ENCODE assay signal across 9 cellular contexts in the genomic region with DNA sequence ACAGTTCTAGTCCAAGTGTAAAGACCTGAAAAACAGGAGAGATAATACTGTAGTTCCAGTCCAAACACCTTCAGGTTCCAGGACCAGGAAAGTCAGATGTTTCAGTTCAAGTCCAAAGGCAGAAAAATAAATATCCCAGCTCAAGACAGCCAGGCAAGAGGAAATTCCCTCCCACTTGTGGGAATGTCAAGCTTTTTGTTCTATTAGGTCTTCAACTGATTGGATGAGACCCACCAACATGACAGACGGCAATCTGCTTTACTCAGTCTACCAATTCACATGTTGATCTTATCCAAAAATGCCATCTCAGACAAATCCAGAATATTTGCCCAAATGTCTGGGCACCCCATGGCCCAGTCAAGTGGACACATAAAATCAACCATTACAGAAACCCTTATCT. TPM values are rescaled to one million over a fixed set of nuclear protein-coding genes. Genes with fewer than 3 reads are reported as not detected.
"Had no signal": no experiment of that assay in that cellular context is flagged by ENCODE, and none has a peak within 500 bp of the region (broad histone marks: within the 10 kb centered on the region; RNA-seq: fewer than 3 reads in every experiment).

No MANE protein-coding gene starts in this region.

- ATAC-seq: GM23338, HepG2 had no signal

- H3K4me3 Mint-ChIP-seq: GM23338, H9 had no signal

- H3K27ac Mint-ChIP-seq: GM23338, H9 had no signal

- DNase-seq: H9, HCEC 1CT, Karpas-422, KBM-7 had no signal

- H3K4me3 ChIP-seq: GM23338 had no signal

- H2AFZ ChIP-seq: GM23338 had no signal

- H3K9ac ChIP-seq: KMS-11 had no signal

- H3K4me2 ChIP-seq: GM23338, KMS-11 had no signal

- FAIRE-seq: H1, HepG2 had no signal

- H3K27ac ChIP-seq: HL-60, KMS-11 had no signal

RNA-seq across cellular contexts. Expression of gene SEMA3D, which starts 33.1 kb away (rescaled TPM):
- polyA plus RNA-seq: HepG2 had no signal
